In genomic region chr18:35507623-35508022, GRCh38 we compare ENCODE assay signal across 23 cellular contexts. TPM values are rescaled to one million over a fixed set of nuclear protein-coding genes. Genes with fewer than 3 reads are reported as not detected.
DNase-seq lines count a peak whose midpoint lies in the region; ATAC-seq, FAIRE-seq and TF ChIP-seq lines count a peak whose summit lies in the region.
"Had no signal": no experiment of that assay in that cellular context is flagged by ENCODE, and none has a peak within 500 bp of the region (broad histone marks: within the 10 kb centered on the region; RNA-seq: fewer than 3 reads in every experiment).

No MANE protein-coding gene starts in this region.

- H3K4me3 ChIP-seq in A549: no peak overlapping the region
- no peak overlapping the region for H3K4me3 ChIP-seq in lower lobe of right lung
- H3K4me3 ChIP-seq: SK-N-MC had no signal

- no peak for TF ChIP-seq EP300 in A549 (IDR thresholded peaks at IDR 0.05)

- DNase-seq in A549 (ENCODE audit: low read depth in 1 of 2, low spot score in 1 of 2) (no peak), OCI-M1 (lab: John Stamatoyannopoulos, UW) (peak; percentile 12), epithelial cell of prostate (ENCODE audit: low read depth, low spot score) (no peak), lower lobe of right lung (no peak), GM19240 (ENCODE audit: insufficient read length, low spot score) (no peak)
- DNase-seq in activated naive CD4-positive, alpha-beta T cell (lab: John Stamatoyannopoulos, UW): no peak
- DNase-seq: 8988T; BE2C; CD4-positive, CD25-positive, alpha-beta regulatory T cell; COR-L47; DMS153; GDM1; GOT3; NCI-H1048; NCI-H1436 treated with DMSO at 0.1 percent for 48 hours; NCI-H2029; NCI-H526 had no signal

- intact Hi-C loops in lower lobe of right lung (cut with DNase I): no loop called here

- peak overlapping the region in 1 of 2 experiments; percentile 76; a peak in 4 of 6 replicates for H3K27ac ChIP-seq in A549
- H3K27ac ChIP-seq in epithelial cell of prostate: peak overlapping the region; percentile 45
- H3K27ac ChIP-seq in lower lobe of right lung: no peak overlapping the region
- H3K27ac ChIP-seq: KMS-11, SK-N-MC had no signal

- H3K9me3 ChIP-seq in A549 (no peaks in the 10 kb centered on the region), lower lobe of right lung (no peaks in the 10 kb centered on the region)
- H3K9me3 ChIP-seq: BE2C had no signal

- H3K4me1 ChIP-seq in A549 (peaks cover 43% of the 10 kb centered on the region), lower lobe of right lung (peaks cover 10% of the 10 kb centered on the region)
- H3K4me1 ChIP-seq: BE2C had no signal

- ATAC-seq in A549: no peak
- ATAC-seq in lower lobe of right lung: peak; percentile 61 to 62
- no peak for ATAC-seq in GM19467 (IDR thresholded peaks at IDR 0.05; ENCODE audit: unreplicated experiment)
- ATAC-seq in HG02571 (IDR thresholded peaks at IDR 0.05; ENCODE audit: unreplicated experiment): no peak
- ATAC-seq: Panc1, Right ventricle myocardium inferior had no signal

- no peaks in the 10 kb centered on the region for H3K36me3 ChIP-seq in lower lobe of right lung
- H3K36me3 ChIP-seq: BE2C had no signal

- no peak for TF ChIP-seq RAD21 in A549 (conservative IDR thresholded peaks at IDR 0.05 in 1 of 2, IDR thresholded peaks at IDR 0.05 in 1 of 2)

- CTCF ChIA-PET in A549 (lab: Yijun Ruan, JAX): interaction anchor here (0.6 to 2.1 kb wide), 2 partner anchors 91 to 100 kb away, joined by 4 read pairs; no protein-coding TSS in a partner anchor

- POLR2A ChIA-PET in A549 (lab: Yijun Ruan, JAX): no interaction called here

- FAIRE-seq in A549 (lab: Jason Lieb, UNC): no peak

- TF ChIP-seq CTCF in A549 (IDR thresholded peaks at IDR 0.05) (no peak), lower lobe of right lung (IDR thresholded peaks at IDR 0.05) (no peak)

- no peaks in the 10 kb centered on the region for H3K27me3 ChIP-seq in lower lobe of right lung (ENCODE audit: low read depth)
- H3K27me3 ChIP-seq: BE2C had no signal

- H3K4me2 ChIP-seq in A549: peak overlapping the region; percentile 25; the same call in 1 of the 3 replicates
- H3K4me2 ChIP-seq: KMS-11 had no signal

- WGBS in A549 (ENCODE audit: missing lambda C conversion rate): 76% methylated on average over 3 of the region's 3 CpGs

- no peak for TF ChIP-seq POLR2A in A549 (IDR thresholded peaks at IDR 0.05; ENCODE audit: low read length)

TF ChIP-seq in A549, 52 proteins besides CTCF, POLR2A, EP300 and RAD21:
- TF ChIP-seq MAX (IDR thresholded peaks at IDR 0.05) (no peak), SREBF2 (IDR thresholded peaks at IDR 0.05) (no peak), RNF2 (IDR thresholded peaks at IDR 0.05; ENCODE audit: borderline replicate concordance, low read depth) (no peak), RCOR1 (IDR thresholded peaks at IDR 0.05; ENCODE audit: low read depth, low read length) (no peak)
TF ChIP-seq in A549: peak in this region for 0.

RNA-seq across cellular contexts. Expression of gene INO80C, which starts 9.9 kb away (rescaled TPM):
- polyA plus RNA-seq in A549 (2011; rRNA removed): 22.1 and 22.4 TPM in 2 replicates
- polyA plus RNA-seq in A549 (2012; cell fraction: cytosol; rRNA removed): 24.2 TPM in 2 replicates
- 18.3 and 31.9 TPM in 2 replicates for polyA plus RNA-seq in A549 (2012; cell fraction: nucleus; rRNA removed)
- polyA plus RNA-seq in A549 (2017; fragmentation: RNase III; extraction: RNeasy Plus Mini Kit Qiagen cat#74134 plus additional on column Dnase treatment): 30.8 to 34.4 TPM (median 33.3 TPM) in 3 replicates
- polyA minus RNA-seq in A549 (2011; rRNA and poly(A)+ RNA removed): 13.1 TPM in 2 replicates
- 25.8 TPM for total RNA-seq in lower lobe of right lung

Comparison
In these comparisons a context has a peak if more than half of its experiments do, and no peak if none do; other contexts are left out.
1. ATAC-seq: peak in lower lobe of right lung (2 of 2); none in A549 (0 of 2), GM19467 (single experiment) and HG02571 (single experiment).